8 cellular contexts compared by ENCODE assay signal in the genomic region with DNA sequence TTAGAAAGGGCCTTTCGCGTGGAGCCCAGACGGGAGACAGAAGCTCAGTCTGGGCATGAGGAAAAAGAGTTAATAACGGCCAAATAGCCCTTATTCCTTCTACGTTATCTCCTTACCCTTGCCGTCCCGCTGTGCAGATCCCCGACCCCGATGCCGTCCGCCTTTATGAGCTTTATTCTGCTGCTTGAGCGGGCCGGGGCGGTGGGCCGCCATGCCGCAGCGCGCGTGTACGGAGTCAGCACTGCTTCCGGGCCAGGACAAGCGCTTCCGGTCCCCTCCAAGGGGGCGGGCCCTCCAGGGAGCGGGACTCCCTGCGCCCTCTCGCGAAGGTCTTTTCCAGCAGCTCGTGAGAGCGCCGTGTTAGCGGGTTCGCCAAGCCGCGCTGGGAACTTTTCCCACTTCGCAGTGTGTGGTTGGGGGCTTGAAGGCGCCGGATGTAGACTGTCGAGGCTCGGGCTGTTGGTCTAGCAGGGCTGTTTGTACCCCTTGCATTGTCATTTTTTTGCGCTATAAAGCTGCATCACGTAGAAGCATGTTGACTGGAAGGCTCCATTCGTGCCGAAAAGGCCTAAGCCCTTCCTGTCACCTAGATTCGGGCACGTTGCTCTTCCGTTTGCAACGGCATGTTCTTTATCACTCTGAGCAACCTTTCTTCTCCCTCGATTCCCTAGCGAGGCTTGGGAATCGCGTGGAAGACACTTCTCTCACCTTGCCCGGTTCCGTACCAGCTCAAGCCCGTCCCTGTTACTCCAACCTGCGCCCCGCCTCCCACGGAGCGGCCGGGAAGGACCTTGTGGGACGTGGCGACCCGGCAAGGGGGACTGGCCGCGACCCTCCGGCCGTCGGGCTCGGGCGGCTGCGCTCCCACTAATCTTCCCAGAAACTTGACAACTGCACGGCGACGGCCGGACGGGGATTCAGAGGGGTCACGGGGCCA.
DNase-seq lines count a peak whose midpoint lies in the region; ATAC-seq and TF ChIP-seq lines count a peak whose summit lies in the region.

A gene (minus strand): TSS at position 243 of the 937 bp plus-strand sequence. CDS start 30 bp downstream, at position 213.

- H3K27ac ChIP-seq in cingulate gyrus (ENCODE audit: low read depth, low read length): peak within 1 kb of the TSS; percentile 69
- peak within 1 kb of the TSS; percentile 76 for H3K27ac ChIP-seq in layer of hippocampus (ENCODE audit: low read depth, low read length)

- H3K4me3 ChIP-seq in AG10803 (ENCODE audit: low read length): peak within 1 kb of the TSS; percentile 93

- peak; percentile 87 for DNase-seq in AG10803 (ENCODE audit: low read depth)
- peak; percentile 83 for DNase-seq in NCI-H510A (lab: John Stamatoyannopoulos, UW)
- peak; percentile 87 to 88 for DNase-seq in activated CD4-positive, alpha-beta T cell treated with anti-CD3 and anti-CD28 coated beads for 4 hours
- DNase-seq in stimulated activated CD4-positive, alpha-beta T cell treated with anti-CD3 and anti-CD28 coated beads, Interleukin-1b, Interleukin-23, amount 100 ng/mL, for 4 hours (ENCODE audit: low read depth in 2 of 2): peak; percentile 74 to 84

- no peaks in the 10 kb centered on the region for H3K27me3 ChIP-seq in layer of hippocampus (ENCODE audit: control insufficient read depth, insufficient read depth, low read length)

- TF ChIP-seq CTCF in AG10803 (conservative IDR thresholded peaks at IDR 0.05; ENCODE audit: low read length): peak; percentile 35

- ATAC-seq in GM18909 (IDR thresholded peaks at IDR 0.05; ENCODE audit: poor library complexity, unreplicated experiment) (peak; percentile 85), HG03196 (IDR thresholded peaks at IDR 0.05; ENCODE audit: unreplicated experiment) (peak; percentile 80)

Comparison
In these comparisons a context has a peak if more than half of its experiments do, and no peak if none do; other contexts are left out.
1. Peak in every context shown above with its lines: DNase-seq, ATAC-seq, H3K4me3 ChIP-seq and H3K27ac ChIP-seq.